27 cellular contexts compared by ENCODE assay signal in genomic region chr4:59987289-59987688, GRCh38.
"Had no signal": no experiment of that assay in that cellular context is flagged by ENCODE, and none has a peak within 500 bp of the region (broad histone marks: within the 10 kb centered on the region; RNA-seq: fewer than 3 reads in every experiment).

No MANE protein-coding gene starts in this region.

- H3K27ac Mint-ChIP-seq: activated CD4-positive, alpha-beta T cell treated with anti-CD3 and anti-CD28 coated beads for 36 hours; activated naive CD8-positive, alpha-beta T cell; nephron; stimulated activated memory B cell treated with anti-CD40 and anti-IgM and Interleukin-4, amounts not matched to agents 10 μg/mL and 1 μg/mL and 100 μg/mL, for 72 hours; stimulated activated naive CD8-positive, alpha-beta T cell treated with anti-CD3 and anti-CD28 coated beads, Interleukin-15, amount 100 ng/mL, for 72 hours; type B pancreatic cell had no signal

- H3K27me3 Mint-ChIP-seq: activated CD4-positive, alpha-beta T cell treated with anti-CD3 and anti-CD28 coated beads for 36 hours; activated naive CD8-positive, alpha-beta T cell; stimulated activated memory B cell treated with anti-CD40 and anti-IgM and Interleukin-4, amounts not matched to agents 10 μg/mL and 1 μg/mL and 100 μg/mL, for 72 hours; stimulated activated naive CD8-positive, alpha-beta T cell treated with anti-CD3 and anti-CD28 coated beads, Interleukin-15, amount 100 ng/mL, for 72 hours; type B pancreatic cell had no signal

- DNase-seq: activated CD4-positive, alpha-beta T cell treated with anti-CD3 and anti-CD28 coated beads for 36 hours; activated CD4-positive, alpha-beta T cell treated with anti-CD3 and anti-CD28 coated beads, Interleukin-2, amount 50 U/mL, for 48 hours; activated CD4-positive, CD25-positive, alpha-beta regulatory T cell; activated CD8-positive, alpha-beta memory T cell treated with anti-CD3 and anti-CD28 coated beads for 24 hours; activated effector memory CD4-positive, alpha-beta T cell treated with Interleukin-2 at 50 U/mL for 16 hours; activated naive CD4-positive, alpha-beta T cell treated with Interleukin-2 at 50 U/mL for 16 hours; anterior cingulate cortex; dermis blood vessel endothelial cell; effector CD4-positive, alpha-beta T cell; esophagus squamous epithelium; islet precursor cell; left cardiac atrium; left ventricle myocardium superior; mucosa of descending colon; sigmoid colon; small intestine; stimulated activated CD4-positive, alpha-beta T cell treated with anti-CD3 and anti-CD28 coated beads, Interleukin-4, amount 100 ng/mL, for 4 hours; stimulated activated CD8-positive, alpha-beta memory T cell treated with anti-CD3 and anti-CD28 coated beads, Interleukin-4, amount 100 ng/mL, for 48 hours; stimulated activated naive CD8-positive, alpha-beta T cell treated with anti-CD3 and anti-CD28 coated beads, Interleukin-15, amount 100 ng/mL, for 72 hours; substantia nigra; uterus had no signal

- H3K4me1 ChIP-seq: esophagus squamous epithelium, sigmoid colon, uterus had no signal

- H3K9me3 Mint-ChIP-seq: nephron; stimulated activated memory B cell treated with anti-CD40 and anti-IgM and Interleukin-4, amounts not matched to agents 10 μg/mL and 1 μg/mL and 100 μg/mL, for 72 hours; type B pancreatic cell had no signal

- H3K36me3 ChIP-seq: esophagus squamous epithelium, neutrophil, sigmoid colon, uterus had no signal

- H3K36me3 Mint-ChIP-seq: activated naive CD8-positive, alpha-beta T cell; stimulated activated memory B cell treated with anti-CD40 and anti-IgM and Interleukin-4, amounts not matched to agents 10 μg/mL and 1 μg/mL and 100 μg/mL, for 72 hours; type B pancreatic cell had no signal

- H3K27me3 ChIP-seq: esophagus squamous epithelium, neutrophil, sigmoid colon, uterus had no signal

- H3K4me3 ChIP-seq: esophagus squamous epithelium, mucosa of descending colon, sigmoid colon, uterus had no signal

- H3K9me3 ChIP-seq: esophagus squamous epithelium, neutrophil, sigmoid colon, uterus had no signal

- H3K4me1 Mint-ChIP-seq: activated CD4-positive, alpha-beta T cell treated with anti-CD3 and anti-CD28 coated beads for 36 hours; nephron; stimulated activated memory B cell treated with anti-CD40 and anti-IgM and Interleukin-4, amounts not matched to agents 10 μg/mL and 1 μg/mL and 100 μg/mL, for 72 hours; stimulated activated naive CD8-positive, alpha-beta T cell treated with anti-CD3 and anti-CD28 coated beads, Interleukin-15, amount 100 ng/mL, for 72 hours had no signal

- ATAC-seq: activated CD4-positive, alpha-beta T cell treated with anti-CD3 and anti-CD28 coated beads for 36 hours; left cardiac atrium; left ventricle myocardium superior; mucosa of descending colon; stimulated activated memory B cell treated with anti-CD40 and anti-IgM and Interleukin-4, amounts not matched to agents 10 μg/mL and 1 μg/mL and 100 μg/mL, for 72 hours; stimulated activated naive CD8-positive, alpha-beta T cell treated with anti-CD3 and anti-CD28 coated beads, Interleukin-15, amount 100 ng/mL, for 72 hours had no signal

- H3K27ac ChIP-seq: epithelial cell of prostate, esophagus squamous epithelium, neutrophil, sigmoid colon, uterus had no signal

- H3K4me3 Mint-ChIP-seq: activated CD4-positive, alpha-beta T cell treated with anti-CD3 and anti-CD28 coated beads for 36 hours; activated naive CD8-positive, alpha-beta T cell; nephron; stimulated activated memory B cell treated with anti-CD40 and anti-IgM and Interleukin-4, amounts not matched to agents 10 μg/mL and 1 μg/mL and 100 μg/mL, for 72 hours; stimulated activated naive CD8-positive, alpha-beta T cell treated with anti-CD3 and anti-CD28 coated beads, Interleukin-15, amount 100 ng/mL, for 72 hours; type B pancreatic cell had no signal
